1 cellular context compared by ENCODE assay signal in genomic region chr16:69105501-69106361, GRCh38.
TF ChIP-seq lines count a peak whose summit lies in the region.

Gene HAS3 (plus strand): TSS chr16:69105653. CDS start chr16:69109396, 3,743 bp downstream.

TF ChIP-seq in WTC11, 78 proteins besides CTCF, POLR2A, EP300 and RAD21 (continued from another document):
- 0 out of 2 replicates have a peak, but pooled peaks have one; percentile 21 for TF ChIP-seq ZMAT4 (CRISPR knock-in tag; IDR thresholded peaks at IDR 0.05)
- TF ChIP-seq HMGA2 (CRISPR knock-in tag; IDR thresholded peaks at IDR 0.05): no peak
- TF ChIP-seq GRHL2 (CRISPR knock-in tag; IDR thresholded peaks at IDR 0.05; ENCODE audit: insufficient replicate concordance, severe bottlenecking): no peak
- TF ChIP-seq SOX15 (CRISPR knock-in tag; IDR thresholded peaks at IDR 0.05): no peak
- no peak for TF ChIP-seq AFF4 (CRISPR knock-in tag; IDR thresholded peaks at IDR 0.05; ENCODE audit: borderline replicate concordance)
- no peak for TF ChIP-seq NFATC4 (CRISPR knock-in tag; IDR thresholded peaks at IDR 0.05)
- no peak for TF ChIP-seq ZNF416 (CRISPR knock-in tag; IDR thresholded peaks at IDR 0.05)
- peak; percentile 12; the same call in 1 of the 2 replicates for TF ChIP-seq USF2 (CRISPR knock-in tag; IDR thresholded peaks at IDR 0.05)
- no peak for TF ChIP-seq ZBTB43 (CRISPR knock-in tag; IDR thresholded peaks at IDR 0.05)
- TF ChIP-seq ZNF281 (CRISPR knock-in tag; IDR thresholded peaks at IDR 0.05): no peak
- no peak for TF ChIP-seq ATF6 (CRISPR knock-in tag; IDR thresholded peaks at IDR 0.05)
- no peak; the same call in 1 of the 2 replicates for TF ChIP-seq ARID4B (CRISPR knock-in tag; IDR thresholded peaks at IDR 0.05; ENCODE audit: borderline replicate concordance)
- no peak for TF ChIP-seq ATF3 (CRISPR knock-in tag; conservative IDR thresholded peaks at IDR 0.05)
- no peak for TF ChIP-seq KAT7 (CRISPR knock-in tag; IDR thresholded peaks at IDR 0.05; ENCODE audit: borderline replicate concordance)
- TF ChIP-seq JAZF1 (CRISPR knock-in tag; IDR thresholded peaks at IDR 0.05): no peak
- TF ChIP-seq TEAD4 (CRISPR knock-in tag; IDR thresholded peaks at IDR 0.05): no peak
- peak; percentile 28; the same call in 1 of the 2 replicates for TF ChIP-seq USF1 (CRISPR knock-in tag; IDR thresholded peaks at IDR 0.05)
- peak; percentile 77 for TF ChIP-seq MYBL2 (CRISPR knock-in tag; IDR thresholded peaks at IDR 0.05)
- no peak for TF ChIP-seq ZNF396 (CRISPR knock-in tag; IDR thresholded peaks at IDR 0.05; ENCODE audit: borderline replicate concordance)
- TF ChIP-seq ZNF219 (CRISPR knock-in tag; IDR thresholded peaks at IDR 0.05; ENCODE audit: borderline replicate concordance): no peak
- TF ChIP-seq FOXP1 (CRISPR knock-in tag; IDR thresholded peaks at IDR 0.05; ENCODE audit: borderline replicate concordance): peak; percentile 63; the same call in 1 of the 2 replicates
- peak; percentile 52; the same call in 1 of the 2 replicates for TF ChIP-seq E2F4 (CRISPR knock-in tag; IDR thresholded peaks at IDR 0.05; ENCODE audit: borderline replicate concordance, low read depth)
- no peak; the same call in 1 of the 2 replicates for TF ChIP-seq E2F1 (CRISPR knock-in tag; IDR thresholded peaks at IDR 0.05)
- no peak for TF ChIP-seq MXD4 (CRISPR knock-in tag; IDR thresholded peaks at IDR 0.05; ENCODE audit: borderline replicate concordance)
